Comparison of ENCODE assay signal across 7 cellular contexts in the genomic region with DNA sequence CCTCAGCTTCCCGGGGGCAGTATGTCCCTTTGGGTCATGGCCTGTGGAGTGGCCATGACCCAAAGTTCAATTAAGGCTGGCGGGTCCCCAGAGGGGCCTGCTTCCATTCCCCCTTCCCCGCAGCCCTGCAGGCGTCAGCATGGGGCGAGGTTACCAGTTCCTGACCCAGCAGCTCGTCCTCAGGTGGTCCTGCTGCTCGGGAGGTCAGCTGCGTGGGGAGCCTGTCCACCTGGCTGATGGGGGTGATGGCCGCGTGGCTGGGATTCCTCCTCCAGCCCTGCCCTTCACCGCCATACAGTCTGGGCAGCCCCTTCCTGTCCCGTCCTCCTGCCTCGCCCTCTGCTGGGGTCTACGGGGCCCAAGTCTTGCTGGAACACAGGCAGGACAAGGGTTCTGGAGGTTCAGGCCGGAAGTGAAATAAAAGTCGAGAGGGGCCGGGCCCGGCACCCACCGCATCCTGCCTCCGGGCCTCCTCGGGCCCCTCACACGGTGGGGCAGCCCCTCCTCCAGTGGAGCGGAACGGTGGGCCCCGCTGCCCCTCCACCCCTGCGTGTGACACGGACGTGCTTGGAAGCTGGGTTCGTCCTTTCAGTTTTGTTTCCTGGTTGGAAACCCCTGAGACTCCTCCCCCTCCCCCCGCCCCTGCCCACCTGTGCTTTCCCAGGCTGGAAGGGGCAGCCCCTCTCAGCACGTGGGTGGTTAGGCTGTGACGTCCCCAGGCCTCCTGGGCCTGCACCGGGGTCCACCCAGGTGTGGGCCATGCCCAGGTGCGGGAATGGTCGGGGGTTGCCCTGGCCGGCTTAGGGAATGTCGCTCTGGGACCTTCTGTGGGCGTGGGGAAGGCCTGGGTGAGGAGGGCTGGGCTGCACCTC. TPM values are rescaled to one million over a fixed set of nuclear protein-coding genes. Genes with fewer than 3 reads are reported as not detected.
DNase-seq lines count a peak whose midpoint lies in the region; ATAC-seq and TF ChIP-seq lines count a peak whose summit lies in the region.

No MANE protein-coding gene starts in this region.

- WGBS in hepatocyte (ENCODE audit: low lambda C conversion rate, missing lambda C conversion rate): 72% methylated on average over 27 of the region's 38 CpGs

- H3K4me3 Mint-ChIP-seq in chondrocyte (ENCODE audit: unreplicated experiment): no peak overlapping the region

- H3K9me3 ChIP-seq in hepatocyte (ENCODE audit: low read depth): no peaks in the 10 kb centered on the region

- peaks cover 22% of the 10 kb centered on the region for H3K4me1 ChIP-seq in hepatocyte (ENCODE audit: insufficient read depth)

- peaks cover 13% of the 10 kb centered on the region for H3K4me1 Mint-ChIP-seq in chondrocyte (ENCODE audit: low read depth)

- no peak overlapping the region for H3K4me3 ChIP-seq in hepatocyte

- no peaks in the 10 kb centered on the region for H4K20me1 ChIP-seq in hepatocyte (ENCODE audit: insufficient read depth, poor library complexity, severe bottlenecking)

- no peak overlapping the region for H3K27ac Mint-ChIP-seq in chondrocyte (ENCODE audit: unreplicated experiment)

- H3K36me3 Mint-ChIP-seq in chondrocyte (ENCODE audit: low read depth): no peaks in the 10 kb centered on the region

- peak; percentile 53 for ATAC-seq in GM19372 (IDR thresholded peaks at IDR 0.05; ENCODE audit: low read depth, unreplicated experiment)
- ATAC-seq in HG03342 (IDR thresholded peaks at IDR 0.05; ENCODE audit: unreplicated experiment): peak; percentile 42

- DNase-seq in activated T-cell treated with anti-CD3 and anti-CD28 coated beads for 48 hours (ENCODE audit: low read depth) (peak; percentile 88), hepatocyte (ENCODE audit: low spot score) (no peak), chondrocyte (ENCODE audit: low spot score) (no peak), NCI-H226 (no peak)
- peak; percentile 80 to 91 for DNase-seq in stimulated activated CD4-positive, alpha-beta T cell treated with anti-CD3 and anti-CD28 coated beads, Interleukin-4, amount 100 ng/mL, for 4 hours

- no peaks in the 10 kb centered on the region for H3K36me3 ChIP-seq in hepatocyte (replicated peaks; ENCODE audit: insufficient read depth, low read depth)

- peaks cover 26% of the 10 kb centered on the region for H3K79me2 ChIP-seq in hepatocyte

- H3K27me3 Mint-ChIP-seq in chondrocyte (ENCODE audit: low read depth): no peaks in the 10 kb centered on the region

- H3K9me2 ChIP-seq in hepatocyte (replicated peaks; ENCODE audit: insufficient read depth): no peaks in the 10 kb centered on the region

- H2AFZ ChIP-seq in hepatocyte: no peak overlapping the region

- no peaks in the 10 kb centered on the region for H3K9me3 Mint-ChIP-seq in chondrocyte (ENCODE audit: low read depth)

- H3K27me3 ChIP-seq in hepatocyte: no peaks in the 10 kb centered on the region

- H3K4me2 ChIP-seq in hepatocyte: peak overlapping the region; percentile 60

- peak overlapping the region; percentile 43 for H3K27ac ChIP-seq in hepatocyte

- TF ChIP-seq CTCF in hepatocyte (IDR thresholded peaks at IDR 0.05; ENCODE audit: poor library complexity): no peak
- no peak for TF ChIP-seq CTCF in chondrocyte (IDR thresholded peaks at IDR 0.05)

RNA-seq across cellular contexts. Expression of a gene that starts 6.8 kb away (rescaled TPM):
- total RNA-seq in hepatocyte (10.2 and 10.8 TPM in 2 replicates), chondrocyte (6.7 to 14.1 TPM (median 13.2 TPM) in 3 replicates)
- 13.1 and 16.4 TPM in 2 replicates for polyA plus RNA-seq in hepatocyte

RNA-seq across cellular contexts. Expression of a gene that starts 31.6 kb away (rescaled TPM):
- total RNA-seq in hepatocyte: 8.6 and 8.9 TPM in 2 replicates
- 4.8 and 5.0 TPM in 2 replicates for polyA plus RNA-seq in hepatocyte
- 1.1 to 1.5 TPM (median 1.4 TPM) in 3 replicates for total RNA-seq in chondrocyte

RNA-seq across cellular contexts. Expression of a gene that starts 36.2 kb away (rescaled TPM):
- total RNA-seq in hepatocyte (2.8 and 3.6 TPM in 2 replicates), chondrocyte (4.7 to 5.2 TPM (median 5.0 TPM) in 3 replicates)
- 2.3 and 2.9 TPM in 2 replicates for polyA plus RNA-seq in hepatocyte

Comparison
In these comparisons a context has a peak if more than half of its experiments do, and no peak if none do; other contexts are left out.
1. DNase-seq: peak in activated T-cell treated with anti-CD3 and anti-CD28 coated beads for 48 hours (single experiment) and stimulated activated CD4-positive, alpha-beta T cell treated with anti-CD3 and anti-CD28 coated beads, Interleukin-4, amount 100 ng/mL, for 4 hours (2 of 2); none in hepatocyte (single experiment), chondrocyte (single experiment) and NCI-H226 (single experiment).